8 cellular contexts compared by ENCODE assay signal in genomic region chr15:98517051-98517450, GRCh38.
"Had no signal": no experiment of that assay in that cellular context is flagged by ENCODE, and none has a peak within 500 bp of the region (broad histone marks: within the 10 kb centered on the region; RNA-seq: fewer than 3 reads in every experiment).

No MANE protein-coding gene starts in this region.

- ATAC-seq: GM12878 had no signal

- H3K4me3 ChIP-seq: GM12878 had no signal

- FAIRE-seq: G401.6, GM12878, GM12891, GM12892, GM18507, GM19239 had no signal

- DNase-seq: GDM1, GF-D8 had no signal
